20 cellular contexts compared by ENCODE assay signal in genomic region chr1:74571875-74572274, GRCh38. TPM values are rescaled to one million over a fixed set of nuclear protein-coding genes. Genes with fewer than 3 reads are reported as not detected.
"Had no signal": no experiment of that assay in that cellular context is flagged by ENCODE, and none has a peak within 500 bp of the region (broad histone marks: within the 10 kb centered on the region; RNA-seq: fewer than 3 reads in every experiment).

No MANE protein-coding gene starts in this region.

- H3K27ac ChIP-seq: heart left ventricle, lower lobe of right lung, parathyroid adenoma, tibial nerve had no signal

- H3K27me3 ChIP-seq: tibial nerve had no signal

- H3K79me2 ChIP-seq: parathyroid adenoma had no signal

- H3K4me3 Mint-ChIP-seq: activated naive CD4-positive, alpha-beta T cell treated with anti-CD3 and anti-CD28 coated beads for 36 hours; activated naive CD8-positive, alpha-beta T cell treated with anti-CD3 and anti-CD28 coated beads, Interleukin-2, amount 50 U/mL, for 24 hours; activated T-helper 17 cell treated with anti-CD3 and anti-CD28 coated beads, Interleukin-2, amount 50 U/mL, for 72 hours had no signal

- H2AFZ ChIP-seq: parathyroid adenoma had no signal

- H3K4me1 ChIP-seq: heart left ventricle, lower lobe of right lung, parathyroid adenoma, tibial nerve had no signal

- H3K36me3 ChIP-seq: heart left ventricle, lower lobe of right lung, tibial nerve had no signal

- H3K9me3 Mint-ChIP-seq: activated naive CD4-positive, alpha-beta T cell treated with anti-CD3 and anti-CD28 coated beads for 36 hours; activated naive CD8-positive, alpha-beta T cell treated with anti-CD3 and anti-CD28 coated beads, Interleukin-2, amount 50 U/mL, for 24 hours; activated T-helper 17 cell treated with anti-CD3 and anti-CD28 coated beads, Interleukin-2, amount 50 U/mL, for 72 hours had no signal

- H3K9ac ChIP-seq: parathyroid adenoma had no signal

- ATAC-seq: activated naive CD8-positive, alpha-beta T cell treated with anti-CD3 and anti-CD28 coated beads, Interleukin-2, amount 50 U/mL, for 24 hours; activated T-helper 17 cell treated with anti-CD3 and anti-CD28 coated beads, Interleukin-2, amount 50 U/mL, for 72 hours; heart left ventricle; left cardiac atrium had no signal

- H3K27me3 Mint-ChIP-seq: activated T-helper 17 cell treated with anti-CD3 and anti-CD28 coated beads, Interleukin-2, amount 50 U/mL, for 72 hours had no signal

- H3K4me3 ChIP-seq: heart left ventricle, lower lobe of right lung, tibial nerve had no signal

- H3K9me3 ChIP-seq: heart left ventricle, lower lobe of right lung, tibial nerve had no signal

- DNase-seq: activated CD4-positive, alpha-beta T cell treated with anti-CD3 and anti-CD28 coated beads for 1 hour; activated CD4-positive, alpha-beta T cell treated with anti-CD3 and anti-CD28 coated beads, Interleukin-2, amount 50 U/mL, for 48 hours; activated naive CD4-positive, alpha-beta T cell treated with anti-CD3 and anti-CD28 coated beads for 36 hours; activated naive CD8-positive, alpha-beta T cell treated with anti-CD3 and anti-CD28 coated beads, Interleukin-2, amount 50 U/mL, for 24 hours; dermis blood vessel endothelial cell; heart left ventricle; left cardiac atrium; lower lobe of right lung; midbrain; stimulated activated CD4-positive, alpha-beta T cell treated with anti-CD3 and anti-CD28 coated beads, Interleukin-12 subunit alpha, Interleukin-12 subunit beta, amount 100 ng/mL, for 4 hours; stimulated activated CD4-positive, alpha-beta T cell treated with anti-CD3 and anti-CD28 coated beads, Interleukin-2, amount 100 ng/mL, for 24 hours; T-helper 1 cell; T1000 had no signal

- H3K4me1 Mint-ChIP-seq: activated naive CD8-positive, alpha-beta T cell treated with anti-CD3 and anti-CD28 coated beads, Interleukin-2, amount 50 U/mL, for 24 hours; activated T-helper 17 cell treated with anti-CD3 and anti-CD28 coated beads, Interleukin-2, amount 50 U/mL, for 72 hours had no signal

- H3K27ac Mint-ChIP-seq: activated naive CD4-positive, alpha-beta T cell treated with anti-CD3 and anti-CD28 coated beads for 36 hours; activated naive CD8-positive, alpha-beta T cell treated with anti-CD3 and anti-CD28 coated beads, Interleukin-2, amount 50 U/mL, for 24 hours; activated T-helper 17 cell treated with anti-CD3 and anti-CD28 coated beads, Interleukin-2, amount 50 U/mL, for 72 hours had no signal

RNA-seq across cellular contexts. Expression of gene LRRC53, which starts 59.5 kb away (rescaled TPM):
- total RNA-seq: activated naive CD4-positive, alpha-beta T cell treated with anti-CD3 and anti-CD28 coated beads for 36 hours; activated T-helper 17 cell treated with anti-CD3 and anti-CD28 coated beads, Interleukin-2, amount 50 U/mL, for 72 hours; astrocyte; bronchial epithelial cell; dermis blood vessel endothelial cell; epithelial cell of proximal tubule; left cardiac atrium; lower lobe of right lung; subcutaneous adipose tissue; tibial nerve had no signal
